9 cellular contexts compared by ENCODE assay signal in the genomic region with DNA sequence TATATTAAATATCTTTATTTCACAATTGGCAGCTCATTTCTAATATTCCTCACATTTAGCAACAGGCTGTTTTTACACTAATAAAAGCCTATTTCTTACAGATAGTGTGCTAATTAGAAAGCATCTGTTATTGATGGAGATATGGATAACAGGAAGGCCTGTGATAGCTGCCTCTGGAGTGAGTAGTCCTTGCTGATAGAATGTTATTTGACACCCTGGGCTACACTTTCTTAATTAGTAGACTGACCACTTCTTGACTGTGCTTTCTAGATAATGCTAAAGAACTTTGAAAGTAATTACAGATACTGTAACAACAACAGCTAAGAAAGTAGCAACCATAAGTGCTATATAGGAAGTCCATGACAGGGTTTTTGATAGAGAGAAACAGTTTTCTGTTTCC.
"Had no signal": no experiment of that assay in that cellular context is flagged by ENCODE, and none has a peak within 500 bp of the region (broad histone marks: within the 10 kb centered on the region; RNA-seq: fewer than 3 reads in every experiment).

No MANE protein-coding gene starts in this region.

- H2AFZ ChIP-seq: GM23248 had no signal

- DNase-seq: GM23248, GOT3, H7, HFFc6, IMR-90, KBM-7 had no signal

- H3K9me3 ChIP-seq: HAP-1 had no signal

- ATAC-seq: HCT116 had no signal

- H3K27ac ChIP-seq: GM23248 had no signal

- FAIRE-seq: HTR-8/SVneo had no signal

- H3K9ac ChIP-seq: GM23248 had no signal

- H3K4me3 ChIP-seq: GM23248, HAP-1 had no signal

- H3K36me3 ChIP-seq: HAP-1 had no signal
